24 cellular contexts compared by ENCODE assay signal in the genomic region with DNA sequence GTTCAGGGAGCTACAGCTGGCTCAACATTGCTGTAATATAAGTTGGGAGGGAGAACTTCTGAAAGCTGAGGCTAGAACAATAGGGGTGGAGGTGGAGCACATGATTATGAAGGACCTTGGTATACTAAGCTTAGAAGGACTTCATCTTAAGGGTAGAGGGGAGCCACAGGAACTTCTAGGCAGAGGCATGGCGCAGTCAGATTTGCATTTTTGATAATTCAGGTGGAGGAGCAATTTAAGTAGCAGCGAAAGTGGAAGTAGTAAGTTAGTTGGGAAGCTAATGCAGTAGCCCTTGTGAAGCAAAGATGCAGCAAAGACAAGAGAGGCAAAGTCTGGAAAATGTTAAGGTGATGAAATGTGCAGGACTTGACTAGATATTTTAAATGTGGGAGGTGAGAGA.
"Had no signal": no experiment of that assay in that cellular context is flagged by ENCODE, and none has a peak within 500 bp of the region (broad histone marks: within the 10 kb centered on the region; RNA-seq: fewer than 3 reads in every experiment).

No MANE protein-coding gene starts in this region.

- H3K9me3 ChIP-seq: breast epithelium, left ventricle myocardium inferior, spleen, suprapubic skin, tibial artery had no signal

- H3K9me3 Mint-ChIP-seq: activated naive CD4-positive, alpha-beta T cell treated with anti-CD3 and anti-CD28 coated beads, Interleukin-2, amount 50 U/mL, for 72 hours; activated T-helper 2 cell treated with anti-CD3 and anti-CD28 coated beads, Interferon-gamma antibody, Interleukin-2, Interleukin-4, amounts not matched to agents 10 μg/mL and 5 μg/mL and 100 μg/mL, durations not matched to agents 14 hours and 24 hours and 36 hours; neural crest cell; WTC11 had no signal

- H3K27ac Mint-ChIP-seq: activated CD4-positive, alpha-beta T cell treated with anti-CD3 and anti-CD28 coated beads for 36 hours; activated CD8-positive, alpha-beta memory T cell treated with anti-CD3 and anti-CD28 coated beads, Interleukin-2, amount 10 ng/mL, durations not matched to agents 7 days and 5 days; activated CD8-positive, alpha-beta T cell treated with anti-CD3 and anti-CD28 coated beads, Interleukin-2, amount 10 ng/mL, durations not matched to agents 7 days and 5 days; activated naive CD4-positive, alpha-beta T cell treated with anti-CD3 and anti-CD28 coated beads, Interleukin-2, amount 50 U/mL, for 72 hours; activated T-helper 2 cell treated with anti-CD3 and anti-CD28 coated beads, Interferon-gamma antibody, Interleukin-2, Interleukin-4, amounts not matched to agents 10 μg/mL and 5 μg/mL and 100 μg/mL, durations not matched to agents 14 hours and 24 hours and 36 hours; naive thymus-derived CD4-positive, alpha-beta T cell; WTC11 had no signal

- H3K36me3 Mint-ChIP-seq: activated CD8-positive, alpha-beta memory T cell treated with anti-CD3 and anti-CD28 coated beads, Interleukin-2, amount 10 ng/mL, durations not matched to agents 7 days and 5 days; activated naive CD4-positive, alpha-beta T cell treated with anti-CD3 and anti-CD28 coated beads, Interleukin-2, amount 50 U/mL, for 72 hours; naive thymus-derived CD4-positive, alpha-beta T cell; WTC11 had no signal

- H3K4me1 ChIP-seq: breast epithelium had no signal

- H3K4me3 Mint-ChIP-seq: activated CD4-positive, alpha-beta T cell treated with anti-CD3 and anti-CD28 coated beads for 36 hours; activated CD8-positive, alpha-beta memory T cell treated with anti-CD3 and anti-CD28 coated beads, Interleukin-2, amount 10 ng/mL, durations not matched to agents 7 days and 5 days; activated CD8-positive, alpha-beta T cell treated with anti-CD3 and anti-CD28 coated beads, Interleukin-2, amount 10 ng/mL, durations not matched to agents 7 days and 5 days; naive thymus-derived CD4-positive, alpha-beta T cell; neural crest cell; WTC11 had no signal

- H3K27me3 ChIP-seq: breast epithelium, suprapubic skin, tibial artery had no signal

- H3K27ac ChIP-seq: breast epithelium, left ventricle myocardium inferior, suprapubic skin, tibial artery had no signal

- DNase-seq: activated CD4-positive, alpha-beta T cell treated with anti-CD3 and anti-CD28 coated beads for 36 hours; activated CD8-positive, alpha-beta memory T cell treated with anti-CD3 and anti-CD28 coated beads, Interleukin-2, amount 10 ng/mL, durations not matched to agents 7 days and 5 days; activated CD8-positive, alpha-beta T cell treated with anti-CD3 and anti-CD28 coated beads, Interleukin-2, amount 10 ng/mL, durations not matched to agents 7 days and 5 days; activated T-cell treated with anti-CD3 and anti-CD28 coated beads, Interleukin-2, amount 50 U/mL, for 48 hours; central memory CD4-positive, alpha-beta T cell; dermis blood vessel endothelial cell; effector CD8-positive, alpha-beta T cell; glutamatergic neuron; left ventricle myocardium inferior; naive thymus-derived CD4-positive, alpha-beta T cell; right cardiac atrium; spleen; stimulated activated naive CD4-positive, alpha-beta T cell; T-helper 2 cell; tibial artery had no signal

- ATAC-seq: activated CD4-positive, alpha-beta T cell treated with anti-CD3 and anti-CD28 coated beads for 36 hours; activated CD8-positive, alpha-beta memory T cell treated with anti-CD3 and anti-CD28 coated beads, Interleukin-2, amount 10 ng/mL, durations not matched to agents 7 days and 5 days; activated CD8-positive, alpha-beta T cell treated with anti-CD3 and anti-CD28 coated beads, Interleukin-2, amount 10 ng/mL, durations not matched to agents 7 days and 5 days; activated naive CD4-positive, alpha-beta T cell treated with anti-CD3 and anti-CD28 coated beads, Interleukin-2, amount 50 U/mL, for 72 hours; naive thymus-derived CD4-positive, alpha-beta T cell; right cardiac atrium; WTC11 had no signal

- H3K36me3 ChIP-seq: breast epithelium, left ventricle myocardium inferior, spleen, suprapubic skin, tibial artery had no signal

- FAIRE-seq: frontal cortex, islet of Langerhans had no signal

- H3K4me3 ChIP-seq: breast epithelium, left ventricle myocardium inferior, lung, spleen, suprapubic skin, tibial artery had no signal
